ENCODE assay signal across 8 cellular contexts in genomic region chr10:110303681-110304080, GRCh38. TPM values are rescaled to one million over a fixed set of nuclear protein-coding genes. Genes with fewer than 3 reads are reported as not detected.
DNase-seq lines count a peak whose midpoint lies in the region; ATAC-seq and TF ChIP-seq lines count a peak whose summit lies in the region.

No MANE protein-coding gene starts in this region.

- no peaks in the 10 kb centered on the region for H3K9me3 Mint-ChIP-seq in GM23338

- no peak for DNase-seq in GM23338 (ENCODE audit: low spot score)
- DNase-seq in WERI-Rb-1: no peak
- no peak for DNase-seq in middle frontal gyrus (ENCODE audit: extremely low spot score, low spot score)
- no peak for DNase-seq in NCI-H146 (lab: John Stamatoyannopoulos, UW)
- no peak for DNase-seq in LoVo (ENCODE audit: low spot score)

- peak overlapping the region; percentile 99 for H3K27ac Mint-ChIP-seq in GM23338

- no peaks in the 10 kb centered on the region; the same call in 1 of the 2 replicates for H3K4me1 ChIP-seq in GM23338 (ENCODE audit: insufficient read depth)
- H3K4me1 ChIP-seq in gastroesophageal sphincter: peaks cover 12 to 68% (median 21%) of the 10 kb centered on the region in 3 donors

- H3K27me3 Mint-ChIP-seq in GM23338 (ENCODE audit: insufficient read depth, low read depth, poor library complexity): peaks cover 8% of the 10 kb centered on the region

- peak overlapping the region; percentile 84 for H3K4me2 ChIP-seq in GM23338

- H3K27me3 ChIP-seq in GM23338 (ENCODE audit: insufficient read depth) (no peaks in the 10 kb centered on the region), WERI-Rb-1 (ENCODE audit: insufficient read depth, low read depth, severe bottlenecking) (no peaks in the 10 kb centered on the region), gastroesophageal sphincter (no peaks in the 10 kb centered on the region)

- peaks cover 19% of the 10 kb centered on the region for H3K4me1 Mint-ChIP-seq in GM23338

- H2AFZ ChIP-seq in GM23338: no peak overlapping the region

- no peaks in the 10 kb centered on the region for H3K9me2 ChIP-seq in GM23338 (ENCODE audit: insufficient read depth)

- ATAC-seq in GM23338 (no peak), gastroesophageal sphincter (no peak), HG02884 (IDR thresholded peaks at IDR 0.05; ENCODE audit: unreplicated experiment) (no peak)

- WGBS in gastroesophageal sphincter (ENCODE audit: low coverage in 1 of 2), 2 donors: 6 to 12% methylated on average over 4 of the region's 4 CpGs

- H3K27ac ChIP-seq in GM23338 (ENCODE audit: low read depth) (no peak overlapping the region), WERI-Rb-1 (peak overlapping the region; percentile 93), gastroesophageal sphincter (peak overlapping the region in 2 of 4 donors; percentile 92 to 99), skin epidermis (peak overlapping the region in 16 of 21 experiments; percentile 89 to 100 (median 96))

- H3K4me3 Mint-ChIP-seq in GM23338: peak overlapping the region; percentile 95

- no peak for TF ChIP-seq EP300 in gastroesophageal sphincter (IDR thresholded peaks at IDR 0.05)

- peaks cover 47% of the 10 kb centered on the region for H3K36me3 Mint-ChIP-seq in GM23338 (ENCODE audit: low read depth)

- H3K36me3 ChIP-seq in GM23338 (ENCODE audit: insufficient read depth) (peaks cover 44% of the 10 kb centered on the region), WERI-Rb-1 (peaks cover 52% of the 10 kb centered on the region), gastroesophageal sphincter (peaks cover 6 to 45% of the 10 kb centered on the region in 2 donors)

- peaks cover 53% of the 10 kb centered on the region for H3K79me2 ChIP-seq in GM23338 (replicated peaks; ENCODE audit: insufficient read depth)

- no peak for TF ChIP-seq POLR2A in gastroesophageal sphincter (IDR thresholded peaks at IDR 0.05)

- no peak for TF ChIP-seq CTCF in GM23338 (conservative IDR thresholded peaks at IDR 0.05; ENCODE audit: low read depth in 2 of 2)
- no peak for TF ChIP-seq CTCF in WERI-Rb-1 (IDR thresholded peaks at IDR 0.05; ENCODE audit: low read depth, low read length)
- no peak for TF ChIP-seq CTCF in gastroesophageal sphincter (IDR thresholded peaks at IDR 0.05)

- H3K9me3 ChIP-seq in WERI-Rb-1 (ENCODE audit: severe bottlenecking): no peaks in the 10 kb centered on the region
- H3K9me3 ChIP-seq in gastroesophageal sphincter: no peaks in the 10 kb centered on the region

- peak overlapping the region; percentile 85 for H3K4me3 ChIP-seq in GM23338
- H3K4me3 ChIP-seq in WERI-Rb-1 (ENCODE audit: low read depth, low read length): peak overlapping the region; percentile 68
- peak overlapping the region; percentile 77 to 91 for H3K4me3 ChIP-seq in gastroesophageal sphincter
- H3K4me3 ChIP-seq in skin epidermis: peak overlapping the region; percentile 71 to 97 (median 91)

- H3F3A ChIP-seq in GM23338 (replicated peaks; ENCODE audit: low read depth): no peaks in the 10 kb centered on the region

- H4K20me1 ChIP-seq in GM23338 (replicated peaks; ENCODE audit: insufficient read depth): peaks cover 17% of the 10 kb centered on the region; the same call in 1 of the 2 replicates

TF ChIP-seq in GM23338, 12 proteins besides CTCF, POLR2A, EP300 and RAD21:
- TF ChIP-seq ZNF331 (CRISPR knock-in tag; IDR thresholded peaks at IDR 0.05; ENCODE audit: low read depth) (no peak), REST (IDR thresholded peaks at IDR 0.05; ENCODE audit: unreplicated experiment) (no peak), JUNB (IDR thresholded peaks at IDR 0.05; ENCODE audit: unreplicated experiment) (no peak)

RNA-seq across cellular contexts. Expression of gene SMNDC1, which starts 1.0 kb away (rescaled TPM):
- 28.4 and 29.9 TPM in 2 replicates for total RNA-seq in GM23338 (2014; rRNA removed; shearing (Covaris generic))
- polyA plus RNA-seq in GM23338 (2016; fragmentation: Nextera tagmentation; extraction: Ambion mirVana): 41.9 and 45.1 TPM in 2 replicates
- total RNA-seq in gastroesophageal sphincter: 10 to 100 TPM; 12.0 to 20.4 (median 17.4) TPM
